ENCODE assay signal across 28 cellular contexts in the genomic region with DNA sequence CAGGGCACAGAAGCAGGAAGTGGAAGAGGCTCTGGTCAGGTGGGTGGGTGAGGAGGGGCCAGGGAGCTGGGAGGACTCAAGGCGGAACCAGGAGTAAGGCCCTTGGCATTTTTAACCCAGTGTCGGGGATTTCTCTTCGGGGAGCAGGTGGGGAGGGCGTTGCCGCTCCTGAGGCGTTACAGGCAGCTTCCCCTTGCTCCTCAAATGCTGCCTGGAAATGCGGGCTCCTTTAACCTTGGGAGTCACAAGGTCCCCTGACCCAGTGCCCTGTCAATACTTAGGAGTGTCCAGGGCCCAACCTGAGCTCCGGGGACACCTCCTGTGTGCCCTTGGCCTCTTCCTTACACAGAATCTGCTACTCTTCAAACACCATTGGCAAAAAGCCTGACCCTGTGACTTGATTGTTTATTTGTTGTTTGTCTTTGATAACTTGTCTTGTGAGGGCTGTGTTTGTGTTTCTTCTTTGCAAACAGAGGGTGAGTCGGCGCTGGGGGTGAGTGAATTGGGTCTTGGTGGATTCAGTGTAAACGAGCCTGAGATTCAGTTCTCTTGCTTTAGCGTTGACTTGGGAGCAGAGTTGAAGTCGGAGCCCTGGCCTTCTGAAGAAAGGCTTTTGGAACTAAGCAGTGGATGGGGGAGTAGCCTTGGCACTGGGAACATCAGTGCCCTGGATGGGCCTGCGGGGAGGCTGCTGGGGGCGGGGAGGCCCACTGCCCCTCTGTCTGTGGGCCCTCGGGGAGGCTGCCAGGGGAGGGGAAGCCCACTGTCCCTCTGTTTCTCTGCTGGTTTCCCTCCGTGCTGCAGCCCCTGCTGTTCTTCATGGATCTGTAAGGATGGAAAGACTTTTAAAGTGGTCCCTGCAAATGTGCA.
"Had no signal": no experiment of that assay in that cellular context is flagged by ENCODE, and none has a peak within 500 bp of the region (broad histone marks: within the 10 kb centered on the region; RNA-seq: fewer than 3 reads in every experiment).

No MANE protein-coding gene starts in this region.

- H3K4me2 ChIP-seq: neural progenitor cell had no signal

- H3K27ac Mint-ChIP-seq: activated B cell treated with CpG ODN at 0.5 μM for 24 hours; activated CD4-positive, alpha-beta memory T cell treated with anti-CD3 and anti-CD28 coated beads, Interleukin-2, amount 10 ng/mL, durations not matched to agents 7 days and 5 days; activated CD8-positive, alpha-beta memory T cell treated with anti-CD3 and anti-CD28 coated beads, Interleukin-2, amount 10 ng/mL, durations not matched to agents 7 days and 5 days; activated naive CD4-positive, alpha-beta T cell treated with anti-CD3 and anti-CD28 coated beads, Interleukin-2, amount 50 U/mL, for 24 hours; memory B cell; neural progenitor cell; stimulated activated memory B cell treated with anti-CD40 and anti-IgM and Interleukin-4, amounts not matched to agents 10 μg/mL and 1 μg/mL and 100 μg/mL, for 72 hours; T-helper 17 cell had no signal

- H3K36me3 ChIP-seq: adrenal gland, ascending aorta, breast epithelium, colonic mucosa, heart right ventricle, neural progenitor cell, ovary, stomach, suprapubic skin, tibial nerve had no signal

- H3K9ac ChIP-seq: neural progenitor cell had no signal

- H3K4me1 ChIP-seq: adrenal gland, ascending aorta, breast epithelium, colonic mucosa, heart right ventricle, neural progenitor cell, psoas muscle, stomach, suprapubic skin, tibial nerve had no signal

- H3K27me3 Mint-ChIP-seq: activated B cell treated with CpG ODN at 0.5 μM for 24 hours; activated CD4-positive, alpha-beta memory T cell treated with anti-CD3 and anti-CD28 coated beads, Interleukin-2, amount 10 ng/mL, durations not matched to agents 7 days and 5 days; activated CD8-positive, alpha-beta memory T cell treated with anti-CD3 and anti-CD28 coated beads, Interleukin-2, amount 10 ng/mL, durations not matched to agents 7 days and 5 days; memory B cell had no signal

- H3K9me3 Mint-ChIP-seq: activated B cell treated with CpG ODN at 0.5 μM for 24 hours; activated CD4-positive, alpha-beta memory T cell treated with anti-CD3 and anti-CD28 coated beads, Interleukin-2, amount 10 ng/mL, durations not matched to agents 7 days and 5 days; activated naive CD4-positive, alpha-beta T cell treated with anti-CD3 and anti-CD28 coated beads, Interleukin-2, amount 50 U/mL, for 24 hours; memory B cell; neural progenitor cell; stimulated activated memory B cell treated with anti-CD40 and anti-IgM and Interleukin-4, amounts not matched to agents 10 μg/mL and 1 μg/mL and 100 μg/mL, for 72 hours had no signal

- ATAC-seq: activated CD8-positive, alpha-beta memory T cell treated with anti-CD3 and anti-CD28 coated beads, Interleukin-2, amount 10 ng/mL, durations not matched to agents 7 days and 5 days; mucosa of descending colon; psoas muscle; stimulated activated memory B cell treated with anti-CD40 and anti-IgM and Interleukin-4, amounts not matched to agents 10 μg/mL and 1 μg/mL and 100 μg/mL, for 72 hours; T-helper 17 cell had no signal

- H3K36me3 Mint-ChIP-seq: activated CD8-positive, alpha-beta memory T cell treated with anti-CD3 and anti-CD28 coated beads, Interleukin-2, amount 10 ng/mL, durations not matched to agents 7 days and 5 days; activated naive CD4-positive, alpha-beta T cell treated with anti-CD3 and anti-CD28 coated beads, Interleukin-2, amount 50 U/mL, for 24 hours; memory B cell; neural progenitor cell; stimulated activated memory B cell treated with anti-CD40 and anti-IgM and Interleukin-4, amounts not matched to agents 10 μg/mL and 1 μg/mL and 100 μg/mL, for 72 hours had no signal

- H3K4me3 Mint-ChIP-seq: activated B cell treated with CpG ODN at 0.5 μM for 24 hours; activated CD4-positive, alpha-beta memory T cell treated with anti-CD3 and anti-CD28 coated beads, Interleukin-2, amount 10 ng/mL, durations not matched to agents 7 days and 5 days; activated CD8-positive, alpha-beta memory T cell treated with anti-CD3 and anti-CD28 coated beads, Interleukin-2, amount 10 ng/mL, durations not matched to agents 7 days and 5 days; activated naive CD4-positive, alpha-beta T cell treated with anti-CD3 and anti-CD28 coated beads, Interleukin-2, amount 50 U/mL, for 24 hours; memory B cell; neural progenitor cell; stimulated activated memory B cell treated with anti-CD40 and anti-IgM and Interleukin-4, amounts not matched to agents 10 μg/mL and 1 μg/mL and 100 μg/mL, for 72 hours; T-helper 17 cell had no signal

- H3K9me3 ChIP-seq: adrenal gland, ascending aorta, breast epithelium, colonic mucosa, heart right ventricle, mucosa of descending colon, ovary, psoas muscle, stomach, suprapubic skin had no signal

- H3K4me1 Mint-ChIP-seq: activated B cell treated with CpG ODN at 0.5 μM for 24 hours; activated CD4-positive, alpha-beta memory T cell treated with anti-CD3 and anti-CD28 coated beads, Interleukin-2, amount 10 ng/mL, durations not matched to agents 7 days and 5 days; activated CD8-positive, alpha-beta memory T cell treated with anti-CD3 and anti-CD28 coated beads, Interleukin-2, amount 10 ng/mL, durations not matched to agents 7 days and 5 days; activated naive CD4-positive, alpha-beta T cell treated with anti-CD3 and anti-CD28 coated beads, Interleukin-2, amount 50 U/mL, for 24 hours; memory B cell; stimulated activated memory B cell treated with anti-CD40 and anti-IgM and Interleukin-4, amounts not matched to agents 10 μg/mL and 1 μg/mL and 100 μg/mL, for 72 hours; T-helper 17 cell had no signal

- H3K27me3 ChIP-seq: adrenal gland, ascending aorta, breast epithelium, colonic mucosa, neural progenitor cell, ovary, suprapubic skin, tibial nerve had no signal

- DNase-seq: activated B cell treated with CpG ODN at 0.5 μM for 24 hours; activated CD4-positive, alpha-beta memory T cell treated with anti-CD3 and anti-CD28 coated beads, Interleukin-2, amount 10 ng/mL, durations not matched to agents 7 days and 5 days; activated CD4-positive, alpha-beta T cell treated with anti-CD3 and anti-CD28 coated beads for 48 hours; activated CD8-positive, alpha-beta memory T cell treated with anti-CD3 and anti-CD28 coated beads, Interleukin-2, amount 10 ng/mL, durations not matched to agents 7 days and 5 days; activated gamma-delta T cell treated with Interleukin-2 at 50 U/mL for 16 hours; activated T-cell treated with anti-CD3 and anti-CD28 coated beads for 4 hours; colonic mucosa; dorsolateral prefrontal cortex; heart right ventricle; left ventricle myocardium superior; mucosa of descending colon; ovary; psoas muscle; right cardiac atrium; stimulated activated CD4-positive, alpha-beta T cell treated with anti-CD3 and anti-CD28 coated beads, Interleukin-1b, Interleukin-23, amount 100 ng/mL, for 48 hours; stomach; SW 1271; T-helper 17 cell had no signal

- H3K27ac ChIP-seq: ascending aorta, breast epithelium, colonic mucosa, dorsolateral prefrontal cortex, neural progenitor cell, ovary, psoas muscle, SK-N-MC, suprapubic skin, tibial nerve had no signal

- H3K4me3 ChIP-seq: adrenal gland, ascending aorta, breast epithelium, colonic mucosa, dorsolateral prefrontal cortex, heart right ventricle, mucosa of descending colon, neural progenitor cell, ovary, psoas muscle, SK-N-MC, stomach, suprapubic skin, tibial nerve had no signal
